20 cellular contexts compared by ENCODE assay signal in genomic region chr18:79077181-79077580, GRCh38. TPM values are rescaled to one million over a fixed set of nuclear protein-coding genes. Genes with fewer than 3 reads are reported as not detected.
DNase-seq lines count a peak whose midpoint lies in the region; ATAC-seq lines count a peak whose summit lies in the region.
"Had no signal": no experiment of that assay in that cellular context is flagged by ENCODE, and none has a peak within 500 bp of the region (broad histone marks: within the 10 kb centered on the region; RNA-seq: fewer than 3 reads in every experiment).

No MANE protein-coding gene starts in this region.

- peaks cover 37% of the 10 kb centered on the region for H3K36me3 Mint-ChIP-seq in activated naive CD8-positive, alpha-beta T cell
- peaks cover 69% of the 10 kb centered on the region for H3K36me3 Mint-ChIP-seq in activated naive CD8-positive, alpha-beta T cell treated with anti-CD3 and anti-CD28 coated beads for 36 hours
- peaks cover 57% of the 10 kb centered on the region for H3K36me3 Mint-ChIP-seq in activated T-helper 17 cell treated with anti-CD3 and anti-CD28 coated beads, Interleukin-2, amount 50 U/mL, for 72 hours (ENCODE audit: low read depth)

- ATAC-seq in activated T-helper 17 cell treated with anti-CD3 and anti-CD28 coated beads, Interleukin-2, amount 50 U/mL, for 72 hours (replicated peaks) = no peak
- ATAC-seq: A549; CD8-positive, alpha-beta T cell; K562 had no signal

- DNase-seq in activated naive CD8-positive, alpha-beta T cell treated with anti-CD3 and anti-CD28 coated beads for 36 hours = no peak
- peak; percentile 35 for DNase-seq in iPS-NIHi11 (ENCODE audit: low spot score)
- no peak for DNase-seq in posterior vena cava (ENCODE audit: low spot score)
- no peak for DNase-seq in amniotic stem cell (lab: John Stamatoyannopoulos, UW)
- DNase-seq in G401 (ENCODE audit: low spot score) = no peak
- DNase-seq: CD8-positive, alpha-beta T cell; DMS53; EL; HFFc6; NCI-H1694 treated with DMSO at 0.1 percent for 48 hours; NCI-H2107; NCI-H510A; NCI-H748 treated with DMSO at 0.1 percent for 48 hours; NK-92 treated with Interleukin-12 subunit alpha and Interleukin-12 subunit beta, amount 100 ng/mL, for 24 hours; OCI-M1; Right ventricle myocardium superior had no signal

- in situ Hi-C loops in G401 (cut with HindIII; ENCODE audit: low sequenced_read_pairs) = no loop called here

- H3K4me3 Mint-ChIP-seq in activated naive CD8-positive, alpha-beta T cell = no peak overlapping the region
- no peak overlapping the region for H3K4me3 Mint-ChIP-seq in activated naive CD8-positive, alpha-beta T cell treated with anti-CD3 and anti-CD28 coated beads for 36 hours
- H3K4me3 Mint-ChIP-seq in activated T-helper 17 cell treated with anti-CD3 and anti-CD28 coated beads, Interleukin-2, amount 50 U/mL, for 72 hours = no peak overlapping the region
- H3K4me3 Mint-ChIP-seq: CD8-positive, alpha-beta T cell; HFFc6 had no signal

- intact Hi-C loops in posterior vena cava (cut with DNase I) = no loop called here

- peaks cover 6% of the 10 kb centered on the region for H3K9me3 Mint-ChIP-seq in activated naive CD8-positive, alpha-beta T cell (ENCODE audit: low read depth)
- H3K9me3 Mint-ChIP-seq in activated naive CD8-positive, alpha-beta T cell treated with anti-CD3 and anti-CD28 coated beads for 36 hours = peaks cover 17% of the 10 kb centered on the region
- peaks cover 5% of the 10 kb centered on the region for H3K9me3 Mint-ChIP-seq in activated T-helper 17 cell treated with anti-CD3 and anti-CD28 coated beads, Interleukin-2, amount 50 U/mL, for 72 hours
- H3K9me3 Mint-ChIP-seq: HFFc6 had no signal

- H3K27me3 Mint-ChIP-seq in activated naive CD8-positive, alpha-beta T cell = no peaks in the 10 kb centered on the region
- no peaks in the 10 kb centered on the region for H3K27me3 Mint-ChIP-seq in activated naive CD8-positive, alpha-beta T cell treated with anti-CD3 and anti-CD28 coated beads for 36 hours
- H3K27me3 Mint-ChIP-seq in activated T-helper 17 cell treated with anti-CD3 and anti-CD28 coated beads, Interleukin-2, amount 50 U/mL, for 72 hours = no peaks in the 10 kb centered on the region

- peaks cover 73% of the 10 kb centered on the region for H3K4me1 Mint-ChIP-seq in activated naive CD8-positive, alpha-beta T cell (ENCODE audit: low read depth)
- H3K4me1 Mint-ChIP-seq in activated naive CD8-positive, alpha-beta T cell treated with anti-CD3 and anti-CD28 coated beads for 36 hours = peaks cover 44% of the 10 kb centered on the region
- H3K4me1 Mint-ChIP-seq in activated T-helper 17 cell treated with anti-CD3 and anti-CD28 coated beads, Interleukin-2, amount 50 U/mL, for 72 hours = peaks cover 34% of the 10 kb centered on the region

- peak overlapping the region; percentile 3 for H3K27ac Mint-ChIP-seq in activated naive CD8-positive, alpha-beta T cell
- H3K27ac Mint-ChIP-seq in activated naive CD8-positive, alpha-beta T cell treated with anti-CD3 and anti-CD28 coated beads for 36 hours = no peak overlapping the region
- peak overlapping the region; percentile 47 for H3K27ac Mint-ChIP-seq in activated T-helper 17 cell treated with anti-CD3 and anti-CD28 coated beads, Interleukin-2, amount 50 U/mL, for 72 hours
- H3K27ac Mint-ChIP-seq: CD8-positive, alpha-beta T cell; HFFc6 had no signal

RNA-seq across cellular contexts. Expression of gene ATP9B, which starts 8.0 kb away (rescaled TPM):
- total RNA-seq in activated naive CD8-positive, alpha-beta T cell treated with anti-CD3 and anti-CD28 coated beads for 36 hours = 10 to 100 TPM; 16.0 to 16.4 TPM
- total RNA-seq in activated T-helper 17 cell treated with anti-CD3 and anti-CD28 coated beads, Interleukin-2, amount 50 U/mL, for 72 hours = 10 to 100 TPM; 23.3 to 29.4 TPM
- total RNA-seq in posterior vena cava = 10 to 100 TPM; 28.3 to 32.9 TPM
- 16.3 and 24.4 TPM in 2 replicates for total RNA-seq in G401 (2014; rRNA removed; shearing (Covaris generic))
